Comparison of ENCODE assay signal across 10 cellular contexts in the genomic region with DNA sequence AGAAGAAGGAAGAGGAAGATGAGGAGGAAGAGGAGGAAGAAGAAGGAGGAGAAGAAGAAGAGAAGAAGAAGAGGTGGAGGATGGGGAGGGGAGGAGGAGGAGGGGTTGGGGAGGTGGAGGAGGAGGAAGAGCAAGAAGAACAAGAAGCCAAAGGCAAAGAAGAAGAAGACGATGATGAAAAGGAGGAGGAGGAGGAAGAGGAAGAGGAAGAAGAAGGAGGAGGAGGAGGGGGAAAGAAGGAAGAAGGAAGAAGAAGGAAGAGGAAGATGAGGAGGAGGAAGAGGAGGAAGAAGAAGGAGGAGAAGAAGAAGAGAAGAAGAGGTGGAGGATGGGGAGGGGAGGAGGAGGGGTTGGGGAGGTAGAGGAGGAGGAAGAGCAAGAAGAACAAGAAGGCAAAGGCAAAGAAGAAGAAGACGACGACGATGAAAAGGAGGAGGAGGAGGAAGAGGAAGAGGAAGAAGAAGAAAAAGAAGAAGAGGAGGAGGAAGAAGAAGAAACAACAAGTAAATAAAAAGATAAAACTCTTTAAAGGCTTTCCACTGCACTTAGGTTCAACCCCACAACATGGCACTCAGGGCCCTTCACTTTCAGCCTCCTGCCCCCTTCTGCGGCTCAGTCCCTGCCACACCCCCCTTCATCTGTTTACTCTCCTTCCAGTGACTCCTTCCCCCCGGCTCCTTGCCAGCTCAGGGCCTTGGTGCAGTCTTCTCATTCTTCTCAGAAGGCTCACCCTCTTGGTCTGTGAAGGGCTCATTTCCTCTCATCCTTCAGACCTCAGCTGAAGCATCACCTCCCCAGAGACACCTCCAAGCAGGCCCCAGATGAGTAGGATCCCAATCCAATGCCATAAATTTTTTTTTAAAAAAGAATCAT.
A peak's percentile ranks its signal among the peaks of the same experiment; 100 is the strongest.
DNase-seq lines count a peak whose midpoint lies in the region; ATAC-seq and TF ChIP-seq lines count a peak whose summit lies in the region.
"Had no signal": no experiment of that assay in that cellular context is flagged by ENCODE, and none has a peak within 500 bp of the region (broad histone marks: within the 10 kb centered on the region; RNA-seq: fewer than 3 reads in every experiment).

No MANE protein-coding gene starts in this region.

- CTCF ChIA-PET in activated CD4-positive, alpha-beta T cell treated with anti-CD3 and anti-CD28 coated beads, Interleukin-2, amount 10 ng/mL, durations not matched to agents 7 days and 5 days (lab: Charles Lee): interaction anchor here (0.7 to 0.9 kb wide), 2 partner anchors 180 to 375 kb away, joined by 3 read pairs; a partner anchor contains a TSS

- no peak overlapping the region for H3K4me3 Mint-ChIP-seq in activated CD4-positive, alpha-beta T cell treated with anti-CD3 and anti-CD28 coated beads, Interleukin-2, amount 10 ng/mL, durations not matched to agents 7 days and 5 days

- POLR2A ChIA-PET in activated CD4-positive, alpha-beta T cell treated with anti-CD3 and anti-CD28 coated beads, Interleukin-2, amount 10 ng/mL, durations not matched to agents 7 days and 5 days (lab: Charles Lee): interaction anchor here (0.5 kb wide), 1 partner anchor 35 kb away, joined by 4 read pairs; no protein-coding TSS in a partner anchor

- H3K27me3 ChIP-seq in lower lobe of right lung (ENCODE audit: low read depth): peaks cover 13% of the 10 kb centered on the region
- H3K27me3 ChIP-seq in SJCRH30: no peaks in the 10 kb centered on the region
- H3K27me3 ChIP-seq in spleen (replicated peaks in 1 of 7): peaks cover 0 to 31% (median 10%) of the 10 kb centered on the region in 7 donors

- no peaks in the 10 kb centered on the region for H3K9me3 Mint-ChIP-seq in activated CD4-positive, alpha-beta T cell treated with anti-CD3 and anti-CD28 coated beads, Interleukin-2, amount 10 ng/mL, durations not matched to agents 7 days and 5 days

- DNase-seq in AG08395 (ENCODE audit: low spot score) (peak; percentile 50), Daoy (ENCODE audit: low read depth) (peak; percentile 78), lower lobe of right lung (no peak), SJCRH30 (no peak), spleen (no peak)
- no peak for DNase-seq in activated CD4-positive, alpha-beta T cell treated with anti-CD3 and anti-CD28 coated beads, Interleukin-2, amount 10 ng/mL, durations not matched to agents 7 days and 5 days
- DNase-seq: COR-L47, NCI-H1092 treated with DMSO at 0.1 percent for 48 hours, NCI-H748 treated with DMSO at 0.1 percent for 48 hours had no signal

- peaks cover 19% of the 10 kb centered on the region for H3K4me1 ChIP-seq in lower lobe of right lung
- H3K4me1 ChIP-seq in SJCRH30: peaks cover 11% of the 10 kb centered on the region
- peaks cover 3 to 29% (median 20%) of the 10 kb centered on the region in 6 donors for H3K4me1 ChIP-seq in spleen

- ATAC-seq in lower lobe of right lung (peak; percentile 28 to 36), GM18868 (IDR thresholded peaks at IDR 0.05; ENCODE audit: unreplicated experiment) (no peak)

- H3K9me3 ChIP-seq in lower lobe of right lung (no peaks in the 10 kb centered on the region), SJCRH30 (replicated peaks) (no peaks in the 10 kb centered on the region), spleen (no peaks in the 10 kb centered on the region)

- no peaks in the 10 kb centered on the region for H3K36me3 Mint-ChIP-seq in activated CD4-positive, alpha-beta T cell treated with anti-CD3 and anti-CD28 coated beads, Interleukin-2, amount 10 ng/mL, durations not matched to agents 7 days and 5 days (ENCODE audit: low read depth)

- H3K27ac Mint-ChIP-seq in activated CD4-positive, alpha-beta T cell treated with anti-CD3 and anti-CD28 coated beads, Interleukin-2, amount 10 ng/mL, durations not matched to agents 7 days and 5 days: peak overlapping the region; percentile 52

- H3K4me3 ChIP-seq in lower lobe of right lung: no peak overlapping the region
- no peak overlapping the region for H3K4me3 ChIP-seq in SJCRH30
- no peak overlapping the region for H3K4me3 ChIP-seq in spleen

- H3K36me3 ChIP-seq in lower lobe of right lung: no peaks in the 10 kb centered on the region
- peaks cover 10% of the 10 kb centered on the region; the same call in 1 of the 2 replicates for H3K36me3 ChIP-seq in SJCRH30
- no peaks in the 10 kb centered on the region for H3K36me3 ChIP-seq in spleen

- TF ChIP-seq CTCF in lower lobe of right lung (IDR thresholded peaks at IDR 0.05): no peak
- TF ChIP-seq CTCF in spleen (IDR thresholded peaks at IDR 0.05 in 8 of 11, conservative IDR thresholded peaks at IDR 0.05 in 3 of 11): no peak

- TF ChIP-seq POLR2A in spleen (IDR thresholded peaks at IDR 0.05): no peak

- peaks cover 63% of the 10 kb centered on the region for H3K4me1 Mint-ChIP-seq in activated CD4-positive, alpha-beta T cell treated with anti-CD3 and anti-CD28 coated beads, Interleukin-2, amount 10 ng/mL, durations not matched to agents 7 days and 5 days

- intact Hi-C loops in lower lobe of right lung (cut with DNase I): no loop called here
- intact Hi-C loops in spleen (cut with DNase I; ENCODE audit: low total_unique reads): loop anchor here (10.0 kb wide), 1 partner anchor 109 kb away; no protein-coding TSS in a partner anchor

- WGBS in spleen, 5 donors: 61 to 76% (median 69%) methylated on average over 6 of the region's 6 CpGs

- H3K27me3 Mint-ChIP-seq in activated CD4-positive, alpha-beta T cell treated with anti-CD3 and anti-CD28 coated beads, Interleukin-2, amount 10 ng/mL, durations not matched to agents 7 days and 5 days: peaks cover 7% of the 10 kb centered on the region

- H3K27ac ChIP-seq in lower lobe of right lung (no peak overlapping the region), SJCRH30 (no peak overlapping the region), spleen (no peak overlapping the region)

Comparison
In these comparisons a context has a peak if more than half of its experiments do, and no peak if none do; other contexts are left out.
1. DNase-seq: peak in AG08395 (single experiment) and Daoy (single experiment); none in activated CD4-positive, alpha-beta T cell treated with anti-CD3 and anti-CD28 coated beads, Interleukin-2, amount 10 ng/mL, durations not matched to agents 7 days and 5 days (single experiment), lower lobe of right lung (single experiment), SJCRH30 (0 of 2) and spleen (single experiment).